In the genomic region with DNA sequence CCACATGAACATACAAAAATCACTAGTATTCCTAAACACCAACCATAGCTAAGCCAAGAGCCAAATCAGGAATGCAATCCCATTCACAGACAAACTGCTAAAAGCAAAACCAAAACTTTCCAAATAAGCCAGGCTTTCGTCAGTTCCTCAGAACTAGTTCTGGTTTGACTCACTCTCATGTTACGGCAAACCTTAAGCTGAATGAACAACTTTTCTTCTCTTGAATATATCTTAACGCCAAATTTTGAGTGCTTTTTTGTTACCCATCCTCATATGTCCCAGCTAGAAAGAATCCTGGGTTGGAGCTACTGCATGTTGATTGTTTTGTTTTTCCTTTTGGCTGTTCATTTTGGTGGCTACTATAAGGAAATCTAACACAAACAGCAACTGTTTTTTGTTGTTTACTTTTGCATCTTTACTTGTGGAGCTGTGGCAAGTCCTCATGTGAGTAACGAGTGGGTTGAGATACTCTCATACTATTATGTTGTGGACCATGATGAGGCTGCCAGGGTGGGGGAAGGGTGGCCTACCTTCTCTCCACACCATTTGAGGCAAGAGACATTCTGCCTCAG, we compare ENCODE assay signal across 8 cellular contexts. TPM values are rescaled to one million over a fixed set of nuclear protein-coding genes. Genes with fewer than 3 reads are reported as not detected.
DNase-seq lines count a peak whose midpoint lies in the region; ATAC-seq, FAIRE-seq and TF ChIP-seq lines count a peak whose summit lies in the region.

Gene PDCD1LG2 (plus strand): TSS at position 172 of the 572 bp plus-strand sequence. CDS start 12,016 bp downstream, outside the sequence.

- peak within 1 kb of the TSS; percentile 57 for H3K27ac ChIP-seq in neutrophil

- peaks cover 0 to 15% of the 10 kb centered on the region in 2 experiments for H3K4me1 ChIP-seq in neutrophil (ENCODE audit: control insufficient read depth in 1 of 2, insufficient read depth in 1 of 2, low read depth in 1 of 2, low read length in 1 of 2)

- DNase-seq in RKO (ENCODE audit: low spot score) (peak; percentile 92), dermis blood vessel endothelial cell (peak; percentile 73), NOMO-1 treated with dmso at 0.1 percent for 144 hours (lab: John Stamatoyannopoulos, UW; ENCODE audit: unreplicated experiment) (no peak), HTR-8/SVneo (ENCODE audit: insufficient read length, low spot score) (no peak), NCI-H2227 treated with DMSO at 0.1 percent for 48 hours (lab: John Stamatoyannopoulos, UW) (no peak)

- no peaks in the 10 kb centered on the region for H3K9me3 ChIP-seq in neutrophil

- H3K36me3 ChIP-seq in neutrophil = no peaks in the 10 kb centered on the region

- no peak for TF ChIP-seq CTCF in neutrophil (IDR thresholded peaks at IDR 0.05)

- peak; percentile 79 for ATAC-seq in GM18858 (IDR thresholded peaks at IDR 0.05; ENCODE audit: unreplicated experiment)
- ATAC-seq in HG02610 (IDR thresholded peaks at IDR 0.05; ENCODE audit: unreplicated experiment) = peak; percentile 72

- FAIRE-seq in HTR-8/SVneo (lab: Jason Lieb, UNC) = no peak

- peak within 1 kb of the TSS in 1 of 2 experiments; percentile 3 for H3K4me3 ChIP-seq in neutrophil (ENCODE audit: low read depth in 1 of 2, low read length in 1 of 2)

- H3K27me3 ChIP-seq in neutrophil = no peaks in the 10 kb centered on the region

RNA-seq across cellular contexts. Expression of gene PDCD1LG2, which starts in this region (rescaled TPM):
- 3.4 and 4.4 TPM in 2 replicates for total RNA-seq in dermis blood vessel endothelial cell

Comparison
In these comparisons a context has a peak if more than half of its experiments do, and no peak if none do; other contexts are left out.
1. DNase-seq: peak in RKO (single experiment) and dermis blood vessel endothelial cell (single experiment); none in NOMO-1 treated with dmso at 0.1 percent for 144 hours (single experiment), HTR-8/SVneo (single experiment) and NCI-H2227 treated with DMSO at 0.1 percent for 48 hours (single experiment).